8 cellular contexts compared by ENCODE assay signal in genomic region chr5:141876628-141877477, GRCh38. TPM values are rescaled to one million over a fixed set of nuclear protein-coding genes. Genes with fewer than 3 reads are reported as not detected.
DNase-seq lines count a peak whose midpoint lies in the region; ATAC-seq and TF ChIP-seq lines count a peak whose summit lies in the region.

No MANE protein-coding gene starts in this region.

- H3K27ac ChIP-seq in OCI-LY7 (ENCODE audit: low read depth, low read length, poor library complexity, severe bottlenecking) = no peak overlapping the region

- H3K4me3 Mint-ChIP-seq in CD14-positive monocyte (peak overlapping the region; percentile 0 to 86), natural killer cell (peak overlapping the region; percentile 89)

- H3K79me2 ChIP-seq in OCI-LY7 (ENCODE audit: insufficient read depth, low read depth, low read length) = no peaks in the 10 kb centered on the region

- H3K27ac Mint-ChIP-seq in CD14-positive monocyte (peak overlapping the region in 1 of 7 donors; percentile 12), natural killer cell (peak overlapping the region; percentile 61 to 82)

- H2AFZ ChIP-seq in OCI-LY7 (ENCODE audit: low read length) = no peak overlapping the region

- no peaks in the 10 kb centered on the region for H3K9me3 ChIP-seq in OCI-LY7 (ENCODE audit: low read length)

- BruUV-seq in OCI-LY7 (replicated peaks; lab: Mats Ljungman, UMichigan) = no TSS peak

- POLR2A ChIA-PET in OCI-LY7 (lab: Charles Lee) = no interaction called here

- no peak for DNase-seq in CD14-positive monocyte (ENCODE audit: low spot score)
- DNase-seq in NCI-H2029 treated with DMSO at 0.1 percent for 48 hours (lab: John Stamatoyannopoulos, UW) = peak; percentile 60
- DNase-seq in ecto neural progenitor cell (ENCODE audit: low spot score) = peak; percentile 66
- DNase-seq in natural killer cell = peak; percentile 41
- DNase-seq in cerebellar cortex (ENCODE audit: low spot score) = no peak
- no peak for DNase-seq in OCI-LY7 (ENCODE audit: low spot score)

- H4K20me1 ChIP-seq in OCI-LY7 (ENCODE audit: insufficient read depth, low read length) = no peaks in the 10 kb centered on the region

- no peak overlapping the region for H3K4me3 ChIP-seq in OCI-LY7 (ENCODE audit: low read depth, low read length, poor library complexity, severe bottlenecking)

- H3K4me1 ChIP-seq in OCI-LY7 (ENCODE audit: insufficient read depth, low read length, poor library complexity, severe bottlenecking) = peaks cover 10% of the 10 kb centered on the region

- intact Hi-C loops in CD14-positive monocyte (cut with micrococcal nuclease) (loop anchor here in 1 of 2 donors (5.0 kb wide), 1 partner anchor 175 kb away; no protein-coding TSS in a partner anchor), natural killer cell (cut with micrococcal nuclease) (loop anchor here (2.0 to 5.0 kb wide), 3 partner anchors 28 to 140 kb away; no protein-coding TSS in a partner anchor), OCI-LY7 (cut with micrococcal nuclease; ENCODE audit: unreplicated experiment) (loop anchor here (5.0 kb wide), 2 partner anchors 40 to 65 kb away; no protein-coding TSS in a partner anchor)

- H3K4me2 ChIP-seq in OCI-LY7 (ENCODE audit: low read length) = no peak overlapping the region

- ATAC-seq in natural killer cell (peak; percentile 50 to 77 (median 55)), HG02885 (IDR thresholded peaks at IDR 0.05; ENCODE audit: poor library complexity, unreplicated experiment) (no peak), GM21786 (IDR thresholded peaks at IDR 0.05; ENCODE audit: unreplicated experiment) (no peak)

- H3K9me3 Mint-ChIP-seq in CD14-positive monocyte (peaks cover 0 to 21% (median 8%) of the 10 kb centered on the region in 7 donors), natural killer cell (no peaks in the 10 kb centered on the region)

- peaks cover 79 to 96% (median 88%) of the 10 kb centered on the region in 3 donors for H3K27me3 Mint-ChIP-seq in CD14-positive monocyte (ENCODE audit: low read depth in 3 of 3)
- peaks cover 16 to 40% of the 10 kb centered on the region in 2 donors for H3K27me3 Mint-ChIP-seq in natural killer cell (ENCODE audit: low read depth in 2 of 2)

- no peaks in the 10 kb centered on the region for H3K9me2 ChIP-seq in OCI-LY7 (ENCODE audit: insufficient read depth, low read length)

- H3K4me1 Mint-ChIP-seq in CD14-positive monocyte = peaks cover 22% of the 10 kb centered on the region
- H3K4me1 Mint-ChIP-seq in natural killer cell = peaks cover 47 to 64% of the 10 kb centered on the region in 2 donors

- CTCF ChIA-PET in OCI-LY7 (lab: Charles Lee; ENCODE audit: unreplicated experiment) = no interaction called here

- TF ChIP-seq CTCF in CD14-positive monocyte (IDR thresholded peaks at IDR 0.05) = no peak
- no peak for TF ChIP-seq CTCF in natural killer cell (IDR thresholded peaks at IDR 0.05)
- TF ChIP-seq CTCF in OCI-LY7 (conservative IDR thresholded peaks at IDR 0.05; ENCODE audit: low read length) = no peak

- H3K36me3 ChIP-seq in OCI-LY7 (ENCODE audit: insufficient read depth, low read length) = no peaks in the 10 kb centered on the region

- H3K36me3 Mint-ChIP-seq in CD14-positive monocyte (peaks cover 0 to 10% of the 10 kb centered on the region in 2 donors), natural killer cell (no peaks in the 10 kb centered on the region)

RNA-seq across cellular contexts. Expression of gene PCDH1, which starts 1.4 kb away (rescaled TPM):
- not detected for polyA plus RNA-seq in CD14-positive monocyte
- total RNA-seq in natural killer cell (10 to 100 TPM; 19.2 to 39.2 (median 32.1) TPM), OCI-LY7 (2022) (0.41 TPM in 1 of 2 replicates, not detected in the other)
- not detected in 2 replicates for total RNA-seq in OCI-LY7 (2014; rRNA removed; shearing (Covaris generic))

RNA-seq across cellular contexts. Expression of gene DELE1, which starts 46.8 kb away (rescaled TPM):
- 10 to 100 TPM; 47.3 to 49.6 TPM for polyA plus RNA-seq in CD14-positive monocyte
- total RNA-seq in natural killer cell (100 to 1,000 TPM; 106 to 125 (median 115) TPM), OCI-LY7 (2022) (78.5 and 89.4 TPM in 2 replicates)
- total RNA-seq in OCI-LY7 (2014; rRNA removed; shearing (Covaris generic)) = 67.9 and 81.2 TPM in 2 replicates

Comparison
In these comparisons a context has a peak if more than half of its experiments do, and no peak if none do; other contexts are left out.
1. DNase-seq: peak in NCI-H2029 treated with DMSO at 0.1 percent for 48 hours (single experiment), ecto neural progenitor cell (single experiment) and natural killer cell (single experiment); none in CD14-positive monocyte (single experiment), cerebellar cortex (single experiment) and OCI-LY7 (single experiment).
2. ATAC-seq: peak in natural killer cell (3 of 3); none in HG02885 (single experiment) and GM21786 (single experiment).
3. RNA of gene PCDH1, which starts 1.4 kb away (total RNA-seq): 19.2 to 39.2 TPM in natural killer cell; 0.41 TPM in OCI-LY7; every median in the first group is over 10 times any median in the second.